10 cellular contexts compared by ENCODE assay signal in the genomic region with DNA sequence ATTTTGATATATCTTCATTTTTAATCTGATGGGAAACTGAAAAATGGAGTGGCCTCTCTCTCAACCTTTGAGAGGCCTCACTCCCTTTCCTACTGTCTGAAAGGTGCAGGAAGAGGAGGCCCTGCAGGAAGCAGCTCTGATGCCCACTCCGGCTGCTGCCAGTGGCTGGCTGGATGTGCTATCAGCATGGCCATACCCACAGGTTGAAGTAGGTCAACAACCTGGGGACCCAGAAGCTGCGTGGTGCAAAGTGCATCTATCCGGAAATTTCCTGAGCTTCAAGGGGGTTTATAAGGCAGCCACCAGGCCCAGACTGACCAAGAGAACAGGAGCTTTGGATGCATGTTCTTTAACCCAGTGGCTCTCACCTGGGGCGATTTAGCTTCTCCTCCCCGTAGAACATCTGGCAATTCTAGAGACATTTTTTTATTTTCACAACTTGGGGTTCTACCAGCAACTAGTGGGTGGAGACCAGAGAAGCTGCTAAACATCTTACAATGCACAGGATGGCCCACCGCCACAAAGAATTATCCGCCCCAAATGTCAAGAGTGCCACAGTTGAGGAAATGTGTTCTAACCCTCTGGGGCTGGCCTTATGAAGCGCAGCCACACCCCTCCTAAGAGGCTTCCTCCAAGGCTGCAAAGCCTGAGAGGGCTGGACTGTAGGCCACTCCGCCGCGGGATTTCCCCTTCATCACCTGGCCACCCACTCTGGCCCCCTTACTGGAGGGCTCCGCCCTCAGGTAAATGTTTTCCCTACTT. TPM values are rescaled to one million over a fixed set of nuclear protein-coding genes. Genes with fewer than 3 reads are reported as not detected.
DNase-seq lines count a peak whose midpoint lies in the region; ATAC-seq and TF ChIP-seq lines count a peak whose summit lies in the region.
"Had no signal": no experiment of that assay in that cellular context is flagged by ENCODE, and none has a peak within 500 bp of the region (broad histone marks: within the 10 kb centered on the region; RNA-seq: fewer than 3 reads in every experiment).

No MANE protein-coding gene starts in this region.

- H3K27ac Mint-ChIP-seq in T-helper 17 cell (peak overlapping the region; percentile 96), neural progenitor cell (no peak overlapping the region)
- peak overlapping the region; percentile 58 for H3K27ac Mint-ChIP-seq in stimulated activated naive CD8-positive, alpha-beta T cell treated with anti-CD3 and anti-CD28 coated beads, Interleukin-15, Interleukin-2, amounts not matched to agents 100 ng/mL and 50 ng/mL, for 24 hours

- H3K9me3 ChIP-seq in T-helper 17 cell (ENCODE audit: control insufficient read depth, low read length, poor library complexity, severe bottlenecking) (no peaks in the 10 kb centered on the region), neural progenitor cell (ENCODE audit: low read depth) (no peaks in the 10 kb centered on the region)
- H3K9me3 ChIP-seq: right lobe of liver had no signal

- TF ChIP-seq CTCF in neural progenitor cell (IDR thresholded peaks at IDR 0.05): no peak

- no peak overlapping the region for H3K9ac ChIP-seq in neural progenitor cell

- ATAC-seq in HG02763 (IDR thresholded peaks at IDR 0.05; ENCODE audit: unreplicated experiment): peak; percentile 43
- ATAC-seq in T-helper 17 cell: peak; percentile 62

- H3K4me3 ChIP-seq in neural progenitor cell: no peak overlapping the region

- H2AFZ ChIP-seq in neural progenitor cell (replicated peaks): no peak overlapping the region

- DNase-seq in activated CD8-positive, alpha-beta memory T cell treated with anti-CD3 and anti-CD28 coated beads, Interleukin-2, amount 50 U/mL, for 4 hours: peak; percentile 25
- no peak for DNase-seq in activated CD8-positive, alpha-beta memory T cell treated with anti-CD3 and anti-CD28 coated beads for 24 hours
- DNase-seq in T-helper 17 cell (no peak), HuH-7.5 (ENCODE audit: low spot score) (no peak), CD1c-positive myeloid dendritic cell (ENCODE audit: extremely low spot score) (no peak), neural progenitor cell (ENCODE audit: low spot score) (no peak)
- DNase-seq: right lobe of liver had no signal

- no peaks in the 10 kb centered on the region for H4K20me1 ChIP-seq in neural progenitor cell (ENCODE audit: low read depth)

- H3K36me3 Mint-ChIP-seq in T-helper 17 cell (ENCODE audit: low read depth) (no peaks in the 10 kb centered on the region), neural progenitor cell (no peaks in the 10 kb centered on the region)
- peaks cover 16% of the 10 kb centered on the region for H3K36me3 Mint-ChIP-seq in stimulated activated naive CD8-positive, alpha-beta T cell treated with anti-CD3 and anti-CD28 coated beads, Interleukin-15, Interleukin-2, amounts not matched to agents 100 ng/mL and 50 ng/mL, for 24 hours (ENCODE audit: low read depth)

- H3K4me1 ChIP-seq in neural progenitor cell: peaks cover 6% of the 10 kb centered on the region
- H3K4me1 ChIP-seq: right lobe of liver had no signal

- H3K36me3 ChIP-seq in neural progenitor cell: no peaks in the 10 kb centered on the region
- H3K36me3 ChIP-seq: right lobe of liver had no signal

- no peaks in the 10 kb centered on the region for H3F3A ChIP-seq in neural progenitor cell (ENCODE audit: low read depth)

- H3K27me3 ChIP-seq in neural progenitor cell: no peaks in the 10 kb centered on the region
- H3K27me3 ChIP-seq: right lobe of liver had no signal

- peak overlapping the region; percentile 92 for H3K4me3 Mint-ChIP-seq in T-helper 17 cell
- no peak overlapping the region for H3K4me3 Mint-ChIP-seq in stimulated activated naive CD8-positive, alpha-beta T cell treated with anti-CD3 and anti-CD28 coated beads, Interleukin-15, Interleukin-2, amounts not matched to agents 100 ng/mL and 50 ng/mL, for 24 hours
- no peak overlapping the region for H3K4me3 Mint-ChIP-seq in neural progenitor cell

- H3K79me2 ChIP-seq in neural progenitor cell (ENCODE audit: low read depth): no peaks in the 10 kb centered on the region

- H3K4me2 ChIP-seq in neural progenitor cell: no peak overlapping the region

- peaks cover 17% of the 10 kb centered on the region for H3K9me3 Mint-ChIP-seq in stimulated activated naive CD8-positive, alpha-beta T cell treated with anti-CD3 and anti-CD28 coated beads, Interleukin-15, Interleukin-2, amounts not matched to agents 100 ng/mL and 50 ng/mL, for 24 hours
- H3K9me3 Mint-ChIP-seq in neural progenitor cell: peaks cover 4% of the 10 kb centered on the region

- no peak overlapping the region for H3K27ac ChIP-seq in neural progenitor cell
- H3K27ac ChIP-seq: right lobe of liver had no signal

- H3K4me1 Mint-ChIP-seq in T-helper 17 cell (peaks cover 23% of the 10 kb centered on the region), neural progenitor cell (peaks cover 7% of the 10 kb centered on the region)
- peaks cover 59% of the 10 kb centered on the region for H3K4me1 Mint-ChIP-seq in stimulated activated naive CD8-positive, alpha-beta T cell treated with anti-CD3 and anti-CD28 coated beads, Interleukin-15, Interleukin-2, amounts not matched to agents 100 ng/mL and 50 ng/mL, for 24 hours (ENCODE audit: low read depth)

- H3K27me3 Mint-ChIP-seq in T-helper 17 cell (no peaks in the 10 kb centered on the region), neural progenitor cell (ENCODE audit: insufficient read depth, low read depth) (no peaks in the 10 kb centered on the region)
- no peaks in the 10 kb centered on the region for H3K27me3 Mint-ChIP-seq in stimulated activated naive CD8-positive, alpha-beta T cell treated with anti-CD3 and anti-CD28 coated beads, Interleukin-15, Interleukin-2, amounts not matched to agents 100 ng/mL and 50 ng/mL, for 24 hours

RNA-seq across cellular contexts. Expression of a gene that starts 8.2 kb away (rescaled TPM):
- total RNA-seq in T-helper 17 cell: 10 to 100 TPM; 20.3 to 21.3 TPM
- not detected in 2 replicates for total RNA-seq in neural progenitor cell (ENCODE audit: low replicate concordance)
- total RNA-seq: epithelial cell of proximal tubule had no signal

Comparison
In these comparisons a context has a peak if more than half of its experiments do, and no peak if none do; other contexts are left out.
1. RNA of a gene that starts 8.2 kb away (total RNA-seq): 20.3 to 21.3 TPM in T-helper 17 cell; not detected in neural progenitor cell; every median in the first group is over 10 times any median in the second.